In the genomic region with DNA sequence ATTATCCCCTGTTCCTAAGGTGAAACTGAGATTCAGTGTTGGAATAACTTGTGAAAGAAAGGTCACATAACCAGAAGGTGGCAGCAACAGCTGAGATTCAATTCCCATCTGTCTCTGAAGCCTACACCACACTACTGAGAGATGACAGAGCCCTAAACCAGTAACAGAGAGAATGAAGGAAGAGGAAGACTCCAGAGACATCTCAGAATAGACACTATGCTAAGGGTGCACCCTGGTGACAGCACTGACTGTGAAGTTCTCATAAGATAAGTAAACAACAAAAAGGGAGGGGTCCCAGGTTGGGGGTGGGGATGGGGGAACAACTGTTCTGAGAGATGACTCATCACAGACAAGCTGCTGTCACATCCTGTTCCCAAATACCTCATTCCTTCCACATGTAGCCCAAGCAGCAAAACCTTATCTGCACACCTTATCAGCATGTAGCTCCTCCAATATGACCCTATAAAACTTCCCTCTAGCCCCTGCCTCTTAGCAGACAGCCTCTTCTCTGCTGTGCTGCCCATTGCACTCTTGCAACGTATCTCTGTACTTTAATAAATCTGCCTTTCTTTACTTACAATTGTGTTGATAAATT, we compare ENCODE assay signal across 8 cellular contexts. TPM values are rescaled to one million over a fixed set of nuclear protein-coding genes. Genes with fewer than 3 reads are reported as not detected.
A peak's percentile ranks its signal among the peaks of the same experiment; 100 is the strongest.
DNase-seq lines count a peak whose midpoint lies in the region; ATAC-seq and TF ChIP-seq lines count a peak whose summit lies in the region.

No MANE protein-coding gene starts in this region.

- no peaks in the 10 kb centered on the region for H3K9me2 ChIP-seq in Karpas-422 (replicated peaks; ENCODE audit: insufficient read depth, low read length)

- DNase-seq in DND-41 (peak; percentile 34), Karpas-422 (peak; percentile 60), left kidney (ENCODE audit: low read depth, low spot score) (peak; percentile 17), NCI-H510A treated with DMSO at 0.1 percent for 48 hours (lab: John Stamatoyannopoulos, UW) (no peak), colonic mucosa (no peak), substantia nigra (lab: John Stamatoyannopoulos, UW) (no peak)
- peak; percentile 25 for DNase-seq in activated CD8-positive, alpha-beta T cell treated with anti-CD3 and anti-CD28 coated beads, Interleukin-2, amount 10 ng/mL, durations not matched to agents 7 days and 5 days

- H3K36me3 ChIP-seq in DND-41 (ENCODE audit: insufficient read depth, low read length), result no peaks in the 10 kb centered on the region
- no peaks in the 10 kb centered on the region for H3K36me3 ChIP-seq in Karpas-422 (ENCODE audit: insufficient read depth, low read length)
- no peaks in the 10 kb centered on the region for H3K36me3 ChIP-seq in colonic mucosa

- H3K27me3 Mint-ChIP-seq in activated CD8-positive, alpha-beta T cell treated with anti-CD3 and anti-CD28 coated beads, Interleukin-2, amount 10 ng/mL, durations not matched to agents 7 days and 5 days (ENCODE audit: low read depth), result peaks cover 18% of the 10 kb centered on the region

- H3K9me3 Mint-ChIP-seq in activated CD8-positive, alpha-beta T cell treated with anti-CD3 and anti-CD28 coated beads, Interleukin-2, amount 10 ng/mL, durations not matched to agents 7 days and 5 days (ENCODE audit: insufficient read depth), result peaks cover 14% of the 10 kb centered on the region

- no peaks in the 10 kb centered on the region for H4K20me1 ChIP-seq in DND-41 (ENCODE audit: insufficient read depth, low read length)
- H4K20me1 ChIP-seq in Karpas-422 (ENCODE audit: insufficient read depth, low read depth, low read length), result no peaks in the 10 kb centered on the region

- intact Hi-C loops in colonic mucosa (cut with DNase I), result no loop called here

- peaks cover 2% of the 10 kb centered on the region for H3K4me1 Mint-ChIP-seq in activated CD8-positive, alpha-beta T cell treated with anti-CD3 and anti-CD28 coated beads, Interleukin-2, amount 10 ng/mL, durations not matched to agents 7 days and 5 days (ENCODE audit: low read depth)

- H3K4me2 ChIP-seq in DND-41 (ENCODE audit: insufficient read depth, low read length) (no peak overlapping the region), Karpas-422 (ENCODE audit: low read depth, low read length, poor library complexity, severe bottlenecking) (no peak overlapping the region)

- no peak overlapping the region for H3K9ac ChIP-seq in DND-41 (ENCODE audit: low read depth, low read length)
- H3K9ac ChIP-seq in Karpas-422 (ENCODE audit: low read length), result no peak overlapping the region
- H3K9ac ChIP-seq in colonic mucosa (ENCODE audit: low read depth in 2 of 2, low read length in 2 of 2), result no peak overlapping the region

- no peak overlapping the region for H3K27ac ChIP-seq in DND-41 (ENCODE audit: low read length)
- H3K27ac ChIP-seq in Karpas-422 (ENCODE audit: low read length), result no peak overlapping the region
- H3K27ac ChIP-seq in colonic mucosa, result no peak overlapping the region
- no peak overlapping the region for H3K27ac ChIP-seq in substantia nigra (ENCODE audit: low read depth, low read length, poor library complexity, severe bottlenecking)

- H3K27ac Mint-ChIP-seq in activated CD8-positive, alpha-beta T cell treated with anti-CD3 and anti-CD28 coated beads, Interleukin-2, amount 10 ng/mL, durations not matched to agents 7 days and 5 days, result no peak overlapping the region

- peaks cover 14% of the 10 kb centered on the region for H3K9me3 ChIP-seq in DND-41 (ENCODE audit: insufficient read depth, low read length, severe bottlenecking)
- H3K9me3 ChIP-seq in Karpas-422 (ENCODE audit: low read length), result peaks cover 10% of the 10 kb centered on the region
- peaks cover 8% of the 10 kb centered on the region for H3K9me3 ChIP-seq in colonic mucosa

- ATAC-seq in DND-41 (ENCODE audit: insufficient read depth, low read depth) (peak; percentile 55), HG03095 (IDR thresholded peaks at IDR 0.05; ENCODE audit: unreplicated experiment) (no peak)
- peak; percentile 53 for ATAC-seq in activated CD8-positive, alpha-beta T cell treated with anti-CD3 and anti-CD28 coated beads, Interleukin-2, amount 10 ng/mL, durations not matched to agents 7 days and 5 days

- H3K79me2 ChIP-seq in DND-41 (ENCODE audit: insufficient read depth, low read length) (no peaks in the 10 kb centered on the region), Karpas-422 (ENCODE audit: low read length) (no peaks in the 10 kb centered on the region)

- H3K27me3 ChIP-seq in DND-41 (ENCODE audit: insufficient read depth, low read length, poor library complexity), result no peaks in the 10 kb centered on the region
- no peaks in the 10 kb centered on the region for H3K27me3 ChIP-seq in Karpas-422 (ENCODE audit: low read length)
- H3K27me3 ChIP-seq in colonic mucosa, result no peaks in the 10 kb centered on the region

- H3K4me3 Mint-ChIP-seq in activated CD8-positive, alpha-beta T cell treated with anti-CD3 and anti-CD28 coated beads, Interleukin-2, amount 10 ng/mL, durations not matched to agents 7 days and 5 days, result no peak overlapping the region

- H2AFZ ChIP-seq in DND-41 (ENCODE audit: low read depth, low read length), result no peak overlapping the region
- H2AFZ ChIP-seq in Karpas-422 (ENCODE audit: low read length), result no peak overlapping the region

- no peak for TF ChIP-seq CTCF in DND-41 (IDR thresholded peaks at IDR 0.05; ENCODE audit: borderline replicate concordance, extremely low read depth, low read length, poor library complexity, severe bottlenecking)
- no peak for TF ChIP-seq CTCF in colonic mucosa (IDR thresholded peaks at IDR 0.05)

- H3K4me3 ChIP-seq in DND-41 (ENCODE audit: low read depth in 1 of 2, low read length in 2 of 2) (no peak overlapping the region), Karpas-422 (ENCODE audit: low read length) (no peak overlapping the region), colonic mucosa (no peak overlapping the region)

- H3K4me1 ChIP-seq in DND-41 (ENCODE audit: insufficient read depth, low read length) (no peaks in the 10 kb centered on the region; the same call in 1 of the 2 replicates), Karpas-422 (ENCODE audit: low read length) (no peaks in the 10 kb centered on the region), colonic mucosa (no peaks in the 10 kb centered on the region)

- POLR2A ChIA-PET in activated CD8-positive, alpha-beta T cell treated with anti-CD3 and anti-CD28 coated beads, Interleukin-2, amount 10 ng/mL, durations not matched to agents 7 days and 5 days (lab: Charles Lee), result no interaction called here

- CTCF ChIA-PET in activated CD8-positive, alpha-beta T cell treated with anti-CD3 and anti-CD28 coated beads, Interleukin-2, amount 10 ng/mL, durations not matched to agents 7 days and 5 days (lab: Charles Lee), result interaction anchor here (1.2 kb wide), 1 partner anchor 57 kb away, joined by 4 read pairs; no protein-coding TSS in a partner anchor

- H3K36me3 Mint-ChIP-seq in activated CD8-positive, alpha-beta T cell treated with anti-CD3 and anti-CD28 coated beads, Interleukin-2, amount 10 ng/mL, durations not matched to agents 7 days and 5 days (ENCODE audit: low read depth), result no peaks in the 10 kb centered on the region

RNA-seq across cellular contexts. Expression of gene UTP14C, which starts 46.5 kb away (rescaled TPM):
- 6.6 and 10.1 TPM in 2 replicates for total RNA-seq in Karpas-422 (2014; rRNA removed; shearing (Covaris generic); ENCODE audit: low replicate concordance)
- total RNA-seq in activated CD8-positive, alpha-beta T cell treated with anti-CD3 and anti-CD28 coated beads, Interleukin-2, amount 10 ng/mL, durations not matched to agents 7 days and 5 days, result 10 to 100 TPM in 1 of 2 experiments, 1 to 10 TPM in 1; 8.5 to 10.5 TPM
- total RNA-seq in colonic mucosa, result 10 to 100 TPM; 16.3 to 18.8 TPM

RNA-seq across cellular contexts. Expression of gene NEK5, which starts 57.8 kb away (rescaled TPM):
- total RNA-seq in Karpas-422 (2014; rRNA removed; shearing (Covaris generic); ENCODE audit: low replicate concordance), result not detected in 2 replicates
- total RNA-seq in activated CD8-positive, alpha-beta T cell treated with anti-CD3 and anti-CD28 coated beads, Interleukin-2, amount 10 ng/mL, durations not matched to agents 7 days and 5 days, result not detected
- under 1 TPM; 0.24 to 0.25 TPM for total RNA-seq in colonic mucosa

RNA-seq across cellular contexts. Expression of gene ALG11, which starts 58.8 kb away (rescaled TPM):
- total RNA-seq in Karpas-422 (2014; rRNA removed; shearing (Covaris generic); ENCODE audit: low replicate concordance), result 12.2 and 17.6 TPM in 2 replicates
- total RNA-seq in activated CD8-positive, alpha-beta T cell treated with anti-CD3 and anti-CD28 coated beads, Interleukin-2, amount 10 ng/mL, durations not matched to agents 7 days and 5 days, result 10 to 100 TPM; 22.9 to 28.3 TPM
- total RNA-seq in colonic mucosa, result 10 to 100 TPM; 32.4 to 45.0 TPM

RNA-seq across cellular contexts. Expression of gene ATP7B, which starts 59.8 kb away (rescaled TPM):
- 1.1 and 3.3 TPM in 2 replicates for total RNA-seq in Karpas-422 (2014; rRNA removed; shearing (Covaris generic); ENCODE audit: low replicate concordance)
- total RNA-seq in activated CD8-positive, alpha-beta T cell treated with anti-CD3 and anti-CD28 coated beads, Interleukin-2, amount 10 ng/mL, durations not matched to agents 7 days and 5 days, result under 1 TPM; 0.29 to 0.37 TPM
- 10 to 100 TPM; 14.0 to 18.8 TPM for total RNA-seq in colonic mucosa

Comparison
In these comparisons a context has a peak if more than half of its experiments do, and no peak if none do; other contexts are left out.
1. DNase-seq: peak in DND-41 (single experiment), Karpas-422 (single experiment), activated CD8-positive, alpha-beta T cell treated with anti-CD3 and anti-CD28 coated beads, Interleukin-2, amount 10 ng/mL, durations not matched to agents 7 days and 5 days (single experiment) and left kidney (single experiment); none in NCI-H510A treated with DMSO at 0.1 percent for 48 hours (single experiment), colonic mucosa (single experiment) and substantia nigra (0 of 49).